Comparison of ENCODE assay signal across 8 cellular contexts in genomic region chr1:89844236-89844807, GRCh38. TPM values are rescaled to one million over a fixed set of nuclear protein-coding genes. Genes with fewer than 3 reads are reported as not detected.
DNase-seq lines count a peak whose midpoint lies in the region; ATAC-seq, FAIRE-seq and TF ChIP-seq lines count a peak whose summit lies in the region.

No MANE protein-coding gene starts in this region.

- no peak overlapping the region for H3K4ac ChIP-seq in neuronal stem cell (ENCODE audit: low read length)

- H2BK120ac ChIP-seq in neuronal stem cell (ENCODE audit: low read depth, low read length) = no peak overlapping the region

- no peak overlapping the region for H2AFZ ChIP-seq in neuronal stem cell (ENCODE audit: low read length)

- H2BK15ac ChIP-seq in neuronal stem cell (ENCODE audit: low read length) = no peak overlapping the region

- peaks cover 59% of the 10 kb centered on the region for H3K4me1 Mint-ChIP-seq in CD8-positive, alpha-beta T cell (ENCODE audit: low read depth)

- H3K14ac ChIP-seq in neuronal stem cell (ENCODE audit: low read length) = no peak overlapping the region

- H2AK5ac ChIP-seq in neuronal stem cell (ENCODE audit: low read depth, low read length) = no peak overlapping the region

- intact Hi-C loops in CD8-positive, alpha-beta T cell (cut with DNase I, micrococcal nuclease) = loop anchor here in 1 of 2 experiments (1.0 to 10.0 kb wide), 3 partner anchors 11 to 950 kb away; partner anchors contain the start of gene GTF2B

- H3K4me3 Mint-ChIP-seq in CD8-positive, alpha-beta T cell = peak overlapping the region; percentile 97

- ATAC-seq in CD8-positive, alpha-beta T cell = peak; percentile 21
- no peak for ATAC-seq in GM21737 (IDR thresholded peaks at IDR 0.05; ENCODE audit: unreplicated experiment)
- no peak for ATAC-seq in GM21526 (IDR thresholded peaks at IDR 0.05; ENCODE audit: low FRiP score, unreplicated experiment)

- H3K27ac ChIP-seq in CD8-positive, alpha-beta T cell (ENCODE audit: low read depth, low read length) = peak overlapping the region; percentile 75
- H3K27ac ChIP-seq in RWPE1 (peak overlapping the region; percentile 85), neutrophil (peak overlapping the region; percentile 69), neuronal stem cell (replicated peaks; ENCODE audit: low read length) (no peak overlapping the region)

- H3K4me1 ChIP-seq in CD8-positive, alpha-beta T cell (ENCODE audit: insufficient read depth, low read length) = peaks cover 39% of the 10 kb centered on the region
- H3K4me1 ChIP-seq in neutrophil (ENCODE audit: control insufficient read depth in 1 of 2, insufficient read depth in 1 of 2, low read depth in 1 of 2, low read length in 1 of 2) (peaks cover 23 to 27% of the 10 kb centered on the region in 2 experiments), neuronal stem cell (ENCODE audit: control insufficient read depth in 2 of 2, insufficient read depth in 1 of 2, low read depth in 1 of 2, low read length in 2 of 2) (peaks cover 0 to 5% of the 10 kb centered on the region in 2 donors)

- no peak overlapping the region for H4K8ac ChIP-seq in neuronal stem cell (ENCODE audit: low read depth, low read length)

- no peak overlapping the region for H3K23ac ChIP-seq in neuronal stem cell (ENCODE audit: low read depth, low read length, poor library complexity)

- H2BK12ac ChIP-seq in neuronal stem cell (ENCODE audit: low read length) = no peak overlapping the region

- H3K9ac ChIP-seq in neuronal stem cell (ENCODE audit: low read depth, low read length, poor library complexity) = no peak overlapping the region

- H3K9me3 ChIP-seq in CD8-positive, alpha-beta T cell (ENCODE audit: low read length) = no peaks in the 10 kb centered on the region
- H3K9me3 ChIP-seq in neutrophil (no peaks in the 10 kb centered on the region), neuronal stem cell (replicated peaks in 1 of 2; ENCODE audit: control insufficient read depth in 2 of 2, insufficient read depth in 1 of 2, low read depth in 1 of 2, low read length in 2 of 2) (no peaks in the 10 kb centered on the region)

- H3K18ac ChIP-seq in neuronal stem cell (ENCODE audit: low read length) = no peak overlapping the region

- H3K36me3 Mint-ChIP-seq in CD8-positive, alpha-beta T cell = peaks cover 20% of the 10 kb centered on the region

- H3K4me2 ChIP-seq in neuronal stem cell (ENCODE audit: insufficient read depth, low read length, poor library complexity, severe bottlenecking) = no peak overlapping the region

- peaks cover 5% of the 10 kb centered on the region for H3K79me1 ChIP-seq in neuronal stem cell (ENCODE audit: low read depth, low read length)

- DNase-seq in CD8-positive, alpha-beta T cell = peak in 3 of 7 experiments; percentile 29 to 52 (median 51)
- DNase-seq in RWPE1 (ENCODE audit: low spot score) (peak; percentile 16), bronchial epithelial cell (ENCODE audit: low read depth) (no peak), NCI-H524 treated with DMSO at 0.1 percent for 48 hours (lab: John Stamatoyannopoulos, UW) (no peak), neuronal stem cell (ENCODE audit: low spot score) (no peak)

- no peak for FAIRE-seq in bronchial epithelial cell (lab: Jason Lieb, UNC)

- peak overlapping the region; percentile 92 for H3K4me3 ChIP-seq in CD8-positive, alpha-beta T cell (ENCODE audit: low read depth, low read length)
- H3K4me3 ChIP-seq in bronchial epithelial cell (ENCODE audit: low read depth, low read length) (peak overlapping the region; percentile 62), neutrophil (ENCODE audit: low read depth in 1 of 2, low read length in 1 of 2) (peak overlapping the region; percentile 75 to 79), neuronal stem cell (ENCODE audit: low read length in 2 of 2) (peak overlapping the region in 1 of 2 donors; percentile 1)

- CTCF ChIA-PET in CD8-positive, alpha-beta T cell (lab: Charles Lee) = interaction anchor here (0.8 to 5.3 kb wide), 18 partner anchors 8 to 149 kb away, joined by 3 to 37 read pairs (median 4); no protein-coding TSS in a partner anchor
- CTCF ChIA-PET in RWPE1 (lab: Yijun Ruan, JAX) = interaction anchor here (1.4 to 3.5 kb wide), 4 partner anchors 19 to 66 kb away, joined by 3 to 22 read pairs (median 8); no protein-coding TSS in a partner anchor

- TF ChIP-seq CTCF in CD8-positive, alpha-beta T cell (IDR thresholded peaks at IDR 0.05) = no peak
- TF ChIP-seq CTCF in RWPE1 (conservative IDR thresholded peaks at IDR 0.05; ENCODE audit: low read depth) = no peak
- no peak for TF ChIP-seq CTCF in bronchial epithelial cell (IDR thresholded peaks at IDR 0.05; ENCODE audit: insufficient read depth, low read length, severe bottlenecking)
- no peak for TF ChIP-seq CTCF in neutrophil (IDR thresholded peaks at IDR 0.05)

- no peaks in the 10 kb centered on the region for H3K9me3 Mint-ChIP-seq in CD8-positive, alpha-beta T cell

- peak overlapping the region; percentile 92 for H3K27ac Mint-ChIP-seq in CD8-positive, alpha-beta T cell

- no peaks in the 10 kb centered on the region for H3K36me3 ChIP-seq in CD8-positive, alpha-beta T cell (ENCODE audit: insufficient read depth, low read length)
- H3K36me3 ChIP-seq in bronchial epithelial cell (ENCODE audit: control insufficient read depth, insufficient read depth, low read length) (peaks cover 1% of the 10 kb centered on the region), neutrophil (peaks cover 13% of the 10 kb centered on the region), neuronal stem cell (replicated peaks in 1 of 2; ENCODE audit: control insufficient read depth in 2 of 2, insufficient read depth in 2 of 2, low read length in 2 of 2) (peaks cover 5 to 93% of the 10 kb centered on the region in 2 donors)

- H3K27me3 ChIP-seq in CD8-positive, alpha-beta T cell (ENCODE audit: insufficient read depth, low read length) = no peaks in the 10 kb centered on the region
- H3K27me3 ChIP-seq in bronchial epithelial cell (ENCODE audit: control insufficient read depth, insufficient read depth, low read length) (no peaks in the 10 kb centered on the region), neutrophil (no peaks in the 10 kb centered on the region), neuronal stem cell (ENCODE audit: control insufficient read depth in 3 of 3, insufficient read depth in 3 of 3, low read depth in 1 of 3, low read length in 3 of 3) (no peaks in the 10 kb centered on the region)

- no CpG with 5 or more reads among the region's 7 CpGs for WGBS in neuronal stem cell (ENCODE audit: extremely low coverage in 2 of 2, insufficient read length in 2 of 2, insufficient replicate concordance in 1 of 2), 2 donors

- no peak overlapping the region for H4K91ac ChIP-seq in neuronal stem cell (ENCODE audit: low read depth, low read length, poor library complexity)

- H3K27me3 Mint-ChIP-seq in CD8-positive, alpha-beta T cell (ENCODE audit: low read depth) = no peaks in the 10 kb centered on the region

- H2BK5ac ChIP-seq in neuronal stem cell (ENCODE audit: low read length) = no peak overlapping the region

- POLR2A ChIA-PET in CD8-positive, alpha-beta T cell (lab: Charles Lee) = interaction anchor here (0.7 to 3.0 kb wide), 10 partner anchors 10 to 151 kb away, joined by 3 to 50 read pairs (median 4); partner anchors contain the start of genes LRRC8D and ZNF326
- POLR2A ChIA-PET in RWPE1 (lab: Yijun Ruan, JAX; ENCODE audit: low non-redundant PET) = no interaction called here

RNA-seq across cellular contexts. Expression of gene LRRC8D, which starts 23.5 kb away (rescaled TPM):
- 10 to 100 TPM; 14.2 to 16.9 TPM for total RNA-seq in CD8-positive, alpha-beta T cell
- total RNA-seq in bronchial epithelial cell = 35.8 and 36.6 TPM in 2 replicates
- polyA plus RNA-seq in neuronal stem cell (2013, experiment 1 of 2) = 26.2 TPM
- polyA plus RNA-seq in neuronal stem cell (2013, experiment 2 of 2) = 27.3 TPM
